In genomic region chr11:77144196-77144853, GRCh38 we compare ENCODE assay signal across 1 cellular context.
TF ChIP-seq lines count a peak whose summit lies in the region.

No MANE protein-coding gene starts in this region.

TF ChIP-seq in H1, 55 proteins besides CTCF, POLR2A, EP300 and RAD21:
- TF ChIP-seq RBBP5 (IDR thresholded peaks at IDR 0.05; ENCODE audit: borderline replicate concordance, low read depth, low read length) (no peak), SIRT6 (IDR thresholded peaks at IDR 0.05; ENCODE audit: low read length) (no peak), ATF3 (IDR thresholded peaks at IDR 0.05; ENCODE audit: insufficient read depth, low read depth, low read length) (no peak), NRF1 (IDR thresholded peaks at IDR 0.05; ENCODE audit: low read depth, low read length) (no peak), ATF2 (IDR thresholded peaks at IDR 0.05; ENCODE audit: low read length) (no peak), GTF2F1 (IDR thresholded peaks at IDR 0.05; ENCODE audit: borderline replicate concordance, low read depth, low read length) (no peak), POLR2AphosphoS5 (IDR thresholded peaks at IDR 0.05; ENCODE audit: low read depth, low read length) (no peak), TAF7 (optimal IDR thresholded peaks at IDR 0.05; ENCODE audit: borderline replicate concordance, low read depth, low read length) (no peak), KDM1A (IDR thresholded peaks at IDR 0.05; ENCODE audit: borderline replicate concordance, low read length) (no peak), BCL11A (IDR thresholded peaks at IDR 0.05; ENCODE audit: low read depth in 2 of 2, low read length in 2 of 2) (no peak), MAX (IDR thresholded peaks at IDR 0.05) (no peak), JUND (IDR thresholded peaks at IDR 0.05; ENCODE audit: low read length) (no peak), CBX5 (IDR thresholded peaks at IDR 0.05; ENCODE audit: low read depth, low read length) (no peak), TAF1 (IDR thresholded peaks at IDR 0.05; ENCODE audit: low read depth, low read length) (no peak), CBX8 (IDR thresholded peaks at IDR 0.05; ENCODE audit: borderline replicate concordance, low read depth, low read length) (no peak), RXRA (IDR thresholded peaks at IDR 0.05; ENCODE audit: insufficient read depth, low read depth, low read length) (no peak), CHD2 (IDR thresholded peaks at IDR 0.05; ENCODE audit: low read length) (no peak), SIX5 (IDR thresholded peaks at IDR 0.05; ENCODE audit: low read depth, low read length) (no peak)
TF ChIP-seq in H1: peak in this region for 0.
